1 cellular context compared by ENCODE assay signal in genomic region chr3:191330309-191330712, GRCh38.
TF ChIP-seq lines count a peak whose summit lies in the region.

A gene with protein sequence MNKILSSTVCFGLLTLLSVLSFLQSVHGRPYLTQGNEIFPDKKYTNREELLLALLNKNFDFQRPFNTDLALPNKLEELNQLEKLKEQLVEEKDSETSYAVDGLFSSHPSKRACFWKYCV (minus strand): TSS chr3:191330526. CDS start chr3:191282189, 48,337 bp downstream.

TF ChIP-seq in HEK293, 187 proteins besides CTCF, POLR2A, EP300 and RAD21 (continued from another document):
- no peak for TF ChIP-seq ZNF280D (tag by site-specific recombination; IDR thresholded peaks at IDR 0.05)
- TF ChIP-seq ZNF146 (tag by site-specific recombination; IDR thresholded peaks at IDR 0.05), result no peak
- TF ChIP-seq ZNF555 (tag by site-specific recombination; conservative IDR thresholded peaks at IDR 0.05), result no peak
- TF ChIP-seq ZNF18 (tag by site-specific recombination; IDR thresholded peaks at IDR 0.05), result no peak
- no peak for TF ChIP-seq ZIC2 (tag by site-specific recombination; IDR thresholded peaks at IDR 0.05)
- 0 out of 2 replicates have a peak, but pooled peaks have one; percentile 10 for TF ChIP-seq SP7 (tag by site-specific recombination; IDR thresholded peaks at IDR 0.05)
- no peak for TF ChIP-seq ZNF211 (tag by site-specific recombination; IDR thresholded peaks at IDR 0.05; ENCODE audit: low read depth)
- no peak for TF ChIP-seq YY1 (tag by site-specific recombination; IDR thresholded peaks at IDR 0.05)
- TF ChIP-seq, protein P1, sequence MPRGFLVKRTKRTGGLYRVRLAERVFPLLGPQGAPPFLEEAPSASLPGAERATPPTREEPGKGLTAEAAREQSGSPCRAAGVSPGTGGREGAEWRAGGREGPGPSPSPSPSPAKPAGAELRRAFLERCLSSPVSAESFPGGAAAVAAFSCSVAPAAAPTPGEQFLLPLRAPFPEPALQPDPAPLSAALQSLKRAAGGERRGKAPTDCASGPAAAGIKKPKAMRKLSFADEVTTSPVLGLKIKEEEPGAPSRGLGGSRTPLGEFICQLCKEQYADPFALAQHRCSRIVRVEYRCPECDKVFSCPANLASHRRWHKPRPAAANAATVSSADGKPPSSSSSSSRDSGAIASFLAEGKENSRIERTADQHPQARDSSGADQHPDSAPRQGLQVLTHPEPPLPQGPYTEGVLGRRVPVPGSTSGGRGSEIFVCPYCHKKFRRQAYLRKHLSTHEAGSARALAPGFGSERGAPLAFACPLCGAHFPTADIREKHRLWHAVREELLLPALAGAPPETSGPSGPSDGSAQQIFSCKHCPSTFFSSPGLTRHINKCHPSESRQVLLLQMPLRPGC (tag by site-specific recombination; IDR thresholded peaks at IDR 0.05), result no peak; the same call in 1 of the 2 replicates
- TF ChIP-seq ZFP3 (tag by site-specific recombination; IDR thresholded peaks at IDR 0.05; ENCODE audit: low read depth), result no peak
- TF ChIP-seq ZFHX2 (tag by site-specific recombination; conservative IDR thresholded peaks at IDR 0.05), result peak; percentile 39
- no peak for TF ChIP-seq HOXA7 (CRISPR knock-in tag; IDR thresholded peaks at IDR 0.05; ENCODE audit: borderline replicate concordance)
- TF ChIP-seq ELK4 (IDR thresholded peaks at IDR 0.05; ENCODE audit: borderline replicate concordance, low read depth, low read length), result no peak
- TF ChIP-seq EGR2 (tag by site-specific recombination; IDR thresholded peaks at IDR 0.05; ENCODE audit: low read depth), result peak; percentile 36; the same call in 1 of the 2 replicates
- TF ChIP-seq ZBTB10 (tag by site-specific recombination; IDR thresholded peaks at IDR 0.05), result no peak
- TF ChIP-seq ZNF169 (tag by site-specific recombination; IDR thresholded peaks at IDR 0.05), result no peak
- TF ChIP-seq ZNF560 (tag by site-specific recombination; IDR thresholded peaks at IDR 0.05; ENCODE audit: borderline replicate concordance), result no peak
- peak; percentile 88 for TF ChIP-seq ZBTB17 (tag by site-specific recombination; IDR thresholded peaks at IDR 0.05)
- TF ChIP-seq, protein P2, sequence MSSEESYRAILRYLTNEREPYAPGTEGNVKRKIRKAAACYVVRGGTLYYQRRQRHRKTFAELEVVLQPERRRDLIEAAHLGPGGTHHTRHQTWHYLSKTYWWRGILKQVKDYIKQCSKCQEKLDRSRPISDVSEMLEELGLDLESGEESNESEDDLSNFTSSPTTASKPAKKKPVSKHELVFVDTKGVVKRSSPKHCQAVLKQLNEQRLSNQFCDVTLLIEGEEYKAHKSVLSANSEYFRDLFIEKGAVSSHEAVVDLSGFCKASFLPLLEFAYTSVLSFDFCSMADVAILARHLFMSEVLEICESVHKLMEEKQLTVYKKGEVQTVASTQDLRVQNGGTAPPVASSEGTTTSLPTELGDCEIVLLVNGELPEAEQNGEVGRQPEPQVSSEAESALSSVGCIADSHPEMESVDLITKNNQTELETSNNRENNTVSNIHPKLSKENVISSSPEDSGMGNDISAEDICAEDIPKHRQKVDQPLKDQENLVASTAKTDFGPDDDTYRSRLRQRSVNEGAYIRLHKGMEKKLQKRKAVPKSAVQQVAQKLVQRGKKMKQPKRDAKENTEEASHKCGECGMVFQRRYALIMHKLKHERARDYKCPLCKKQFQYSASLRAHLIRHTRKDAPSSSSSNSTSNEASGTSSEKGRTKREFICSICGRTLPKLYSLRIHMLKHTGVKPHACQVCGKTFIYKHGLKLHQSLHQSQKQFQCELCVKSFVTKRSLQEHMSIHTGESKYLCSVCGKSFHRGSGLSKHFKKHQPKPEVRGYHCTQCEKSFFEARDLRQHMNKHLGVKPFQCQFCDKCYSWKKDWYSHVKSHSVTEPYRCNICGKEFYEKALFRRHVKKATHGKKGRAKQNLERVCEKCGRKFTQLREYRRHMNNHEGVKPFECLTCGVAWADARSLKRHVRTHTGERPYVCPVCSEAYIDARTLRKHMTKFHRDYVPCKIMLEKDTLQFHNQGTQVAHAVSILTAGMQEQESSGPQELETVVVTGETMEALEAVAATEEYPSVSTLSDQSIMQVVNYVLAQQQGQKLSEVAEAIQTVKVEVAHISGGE (tag by site-specific recombination; conservative IDR thresholded peaks at IDR 0.05; ENCODE audit: low read depth), result no peak
- no peak for TF ChIP-seq ZNF747 (tag by site-specific recombination; IDR thresholded peaks at IDR 0.05)
- TF ChIP-seq ZNF600 (tag by site-specific recombination; IDR thresholded peaks at IDR 0.05), result 0 out of 2 replicates have a peak, but pooled peaks have one; percentile 33
- no peak for TF ChIP-seq ZNF544 (tag by site-specific recombination; IDR thresholded peaks at IDR 0.05)
- TF ChIP-seq ZNF777 (tag by site-specific recombination; IDR thresholded peaks at IDR 0.05; ENCODE audit: borderline replicate concordance), result no peak
- TF ChIP-seq MEIS1 (CRISPR knock-in tag; IDR thresholded peaks at IDR 0.05; ENCODE audit: borderline replicate concordance), result no peak
- peak; percentile 50 for TF ChIP-seq ZNF335 (tag by site-specific recombination; conservative IDR thresholded peaks at IDR 0.05)
- no peak for TF ChIP-seq ZNF112 (tag by site-specific recombination; IDR thresholded peaks at IDR 0.05)
- TF ChIP-seq ZNF785 (tag by site-specific recombination; IDR thresholded peaks at IDR 0.05), result no peak
- TF ChIP-seq SP2 (tag by site-specific recombination; IDR thresholded peaks at IDR 0.05), result no peak
- no peak for TF ChIP-seq OVOL3 (tag by site-specific recombination; IDR thresholded peaks at IDR 0.05)
- no peak for TF ChIP-seq ZNF433 (tag by site-specific recombination; IDR thresholded peaks at IDR 0.05; ENCODE audit: low read depth)
- no peak; the same call in 1 of the 2 replicates for TF ChIP-seq ZBTB20 (tag by site-specific recombination; IDR thresholded peaks at IDR 0.05)
- no peak for TF ChIP-seq SALL2 (tag by site-specific recombination; IDR thresholded peaks at IDR 0.05; ENCODE audit: borderline replicate concordance)
- no peak for TF ChIP-seq ZNF138 (tag by site-specific recombination; IDR thresholded peaks at IDR 0.05; ENCODE audit: borderline replicate concordance)
- TF ChIP-seq GLI4 (tag by site-specific recombination; IDR thresholded peaks at IDR 0.05), result no peak
- TF ChIP-seq ZNF488 (tag by site-specific recombination; IDR thresholded peaks at IDR 0.05), result no peak
- TF ChIP-seq ZNF660 (tag by site-specific recombination; IDR thresholded peaks at IDR 0.05), result no peak
- TF ChIP-seq ZNF274 (IDR thresholded peaks at IDR 0.05; ENCODE audit: low read length), result no peak
- no peak for TF ChIP-seq ZNF274 (tag by site-specific recombination; IDR thresholded peaks at IDR 0.05; ENCODE audit: borderline replicate concordance)
- TF ChIP-seq, protein P3, sequence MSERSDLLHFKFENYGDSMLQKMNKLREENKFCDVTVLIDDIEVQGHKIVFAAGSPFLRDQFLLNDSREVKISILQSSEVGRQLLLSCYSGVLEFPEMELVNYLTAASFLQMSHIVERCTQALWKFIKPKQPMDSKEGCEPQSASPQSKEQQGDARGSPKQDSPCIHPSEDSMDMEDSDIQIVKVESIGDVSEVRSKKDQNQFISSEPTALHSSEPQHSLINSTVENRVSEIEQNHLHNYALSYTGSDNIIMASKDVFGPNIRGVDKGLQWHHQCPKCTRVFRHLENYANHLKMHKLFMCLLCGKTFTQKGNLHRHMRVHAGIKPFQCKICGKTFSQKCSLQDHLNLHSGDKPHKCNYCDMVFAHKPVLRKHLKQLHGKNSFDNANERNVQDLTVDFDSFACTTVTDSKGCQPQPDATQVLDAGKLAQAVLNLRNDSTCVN (tag by site-specific recombination; optimal IDR thresholded peaks at IDR 0.05), result no peak
- TF ChIP-seq ZNF423 (tag by site-specific recombination; IDR thresholded peaks at IDR 0.05), result no peak
- no peak for TF ChIP-seq GLIS1 (tag by site-specific recombination; IDR thresholded peaks at IDR 0.05)
- 0 out of 2 replicates have a peak, but pooled peaks have one; percentile 30 for TF ChIP-seq BCL11B (tag by site-specific recombination; IDR thresholded peaks at IDR 0.05; ENCODE audit: low read depth)
- TF ChIP-seq ZBTB21 (tag by site-specific recombination; IDR thresholded peaks at IDR 0.05), result no peak
- TF ChIP-seq ZNF585B (tag by site-specific recombination; IDR thresholded peaks at IDR 0.05), result no peak
- TF ChIP-seq ZBTB7A (tag by site-specific recombination; IDR thresholded peaks at IDR 0.05; ENCODE audit: low read depth), result no peak
